8 cellular contexts compared by ENCODE assay signal in genomic region chrX:102154900-102155805, GRCh38. TPM values are rescaled to one million over a fixed set of nuclear protein-coding genes. Genes with fewer than 3 reads are reported as not detected.
A peak's percentile ranks its signal among the peaks of the same experiment; 100 is the strongest.
DNase-seq lines count a peak whose midpoint lies in the region; ATAC-seq and TF ChIP-seq lines count a peak whose summit lies in the region.

No MANE protein-coding gene starts in this region.

- intact Hi-C loops in PC-3 (cut with micrococcal nuclease) (no loop called here), breast epithelium (cut with DNase I; ENCODE audit: low total_unique reads) (no loop called here)

- POLR2A ChIA-PET in PC-3 (lab: Charles Lee; ENCODE audit: unreplicated experiment): no interaction called here

- H3K9me3 ChIP-seq in PC-3 (ENCODE audit: low read length) (no peaks in the 10 kb centered on the region), breast epithelium (no peaks in the 10 kb centered on the region), thoracic aorta (no peaks in the 10 kb centered on the region)

- BruUV-seq in PC-3 (replicated peaks; lab: Mats Ljungman, UMichigan): no TSS peak

- DNase-seq in GM06990 (ENCODE audit: extremely low read depth, insufficient read length) (no peak), PC-3 (no peak), breast epithelium (ENCODE audit: low spot score in 2 of 2) (no peak), medulla oblongata (ENCODE audit: extremely low spot score) (peak; percentile 4), thoracic aorta (ENCODE audit: low spot score) (no peak), EL (no peak), NCI-H187 treated with DMSO at 0.1 percent for 48 hours (lab: John Stamatoyannopoulos, UW) (no peak)

- H3K27ac ChIP-seq in PC-3 (ENCODE audit: low read length) (no peak overlapping the region), breast epithelium (peak overlapping the region; percentile 74 to 76), thoracic aorta (peak overlapping the region; percentile 45 to 72)

- H4K20me1 ChIP-seq in PC-3 (ENCODE audit: low read length): no peaks in the 10 kb centered on the region

- H3K9ac ChIP-seq in PC-3 (ENCODE audit: low read length): no peak overlapping the region

- no peaks in the 10 kb centered on the region for H3F3A ChIP-seq in PC-3 (ENCODE audit: low read length, unreplicated experiment)

- CTCF ChIA-PET in PC-3 (lab: Charles Lee): no interaction called here

- TF ChIP-seq CTCF in GM06990 (IDR thresholded peaks at IDR 0.05; ENCODE audit: insufficient read depth, low read length, poor library complexity, severe bottlenecking) (no peak), PC-3 (conservative IDR thresholded peaks at IDR 0.05; ENCODE audit: low read depth, low read length) (no peak), breast epithelium (IDR thresholded peaks at IDR 0.05) (no peak), thoracic aorta (IDR thresholded peaks at IDR 0.05) (no peak)

- H2AFZ ChIP-seq in PC-3 (ENCODE audit: low read length): peak overlapping the region; percentile 53

- no peaks in the 10 kb centered on the region for H3K4me1 ChIP-seq in PC-3 (ENCODE audit: insufficient read depth, low read length)
- no peaks in the 10 kb centered on the region for H3K4me1 ChIP-seq in breast epithelium
- no peaks in the 10 kb centered on the region for H3K4me1 ChIP-seq in thoracic aorta (ENCODE audit: control insufficient read depth in 1 of 2, low read depth in 2 of 2)

- H3K79me2 ChIP-seq in PC-3 (ENCODE audit: low read length): no peaks in the 10 kb centered on the region

- H3K4me3 ChIP-seq in GM06990 (replicated peaks; ENCODE audit: low read depth, low read length): peak overlapping the region; percentile 33
- H3K4me3 ChIP-seq in PC-3 (ENCODE audit: low read length): peak overlapping the region; percentile 62
- H3K4me3 ChIP-seq in breast epithelium: peak overlapping the region; percentile 33 to 61 (median 53)
- H3K4me3 ChIP-seq in thoracic aorta: peak overlapping the region; percentile 77

- H3K4me2 ChIP-seq in PC-3 (ENCODE audit: low read length): peak overlapping the region; percentile 74

- H3K27me3 ChIP-seq in GM06990 (replicated peaks; ENCODE audit: control insufficient read depth, insufficient read depth, low read length): no peaks in the 10 kb centered on the region
- H3K27me3 ChIP-seq in PC-3 (ENCODE audit: low read length): peaks cover 13% of the 10 kb centered on the region
- peaks cover 0 to 37% of the 10 kb centered on the region in 2 donors for H3K27me3 ChIP-seq in breast epithelium
- no peaks in the 10 kb centered on the region for H3K27me3 ChIP-seq in thoracic aorta (replicated peaks; ENCODE audit: insufficient read depth)

- no peak for TF ChIP-seq POLR2A in breast epithelium (IDR thresholded peaks at IDR 0.05)

- no peaks in the 10 kb centered on the region for H3K9me2 ChIP-seq in PC-3 (replicated peaks; ENCODE audit: low read length)

- H3K36me3 ChIP-seq in GM06990 (ENCODE audit: control insufficient read depth, insufficient read depth, low read length): no peaks in the 10 kb centered on the region
- H3K36me3 ChIP-seq in PC-3 (ENCODE audit: low read depth, low read length): no peaks in the 10 kb centered on the region
- no peaks in the 10 kb centered on the region for H3K36me3 ChIP-seq in breast epithelium
- no peaks in the 10 kb centered on the region for H3K36me3 ChIP-seq in thoracic aorta

- ATAC-seq in HG02678 (IDR thresholded peaks at IDR 0.05; ENCODE audit: unreplicated experiment): peak; percentile 36
- ATAC-seq in PC-3: no peak
- ATAC-seq in thoracic aorta (ENCODE audit: insufficient number of reproducible peaks, low FRiP score, low read depth): no peak

RNA-seq across cellular contexts. Expression of gene BEX5, which starts 0.6 kb away (rescaled TPM):
- total RNA-seq in PC-3 (2014; rRNA removed) (0.18 TPM in 1 of 2 replicates, not detected in the other), breast epithelium (1 to 10 TPM; 1.6 to 5.3 (median 3.3) TPM), thoracic aorta (1 to 10 TPM; 2.6 to 5.2 TPM)

RNA-seq across cellular contexts. Expression of gene TCEAL6, which starts 12.9 kb away (rescaled TPM):
- total RNA-seq in PC-3 (2014; rRNA removed) (not detected in 2 replicates), breast epithelium (1 to 10 TPM in 1 of 3 donors, not detected in 2; 2.6 TPM), thoracic aorta (1 to 10 TPM in 1 of 2 donors, not detected in 1; 1.9 TPM)

RNA-seq across cellular contexts. Expression of gene TCEAL2, which starts 29.7 kb away (rescaled TPM):
- total RNA-seq in PC-3 (2014; rRNA removed) (not detected in 2 replicates), breast epithelium (1 to 10 TPM in 1 of 3 donors, under 1 TPM in 1, not detected in 1; 0.66 to 6.4 TPM), thoracic aorta (10 to 100 TPM; 10.3 to 36.4 TPM)

RNA-seq across cellular contexts. Expression of gene TCP11X1, which starts 59.9 kb away (rescaled TPM):
- total RNA-seq in PC-3 (2014; rRNA removed) (not detected in 2 replicates), breast epithelium (not detected), thoracic aorta (not detected)
